16 cellular contexts compared by ENCODE assay signal in the genomic region with DNA sequence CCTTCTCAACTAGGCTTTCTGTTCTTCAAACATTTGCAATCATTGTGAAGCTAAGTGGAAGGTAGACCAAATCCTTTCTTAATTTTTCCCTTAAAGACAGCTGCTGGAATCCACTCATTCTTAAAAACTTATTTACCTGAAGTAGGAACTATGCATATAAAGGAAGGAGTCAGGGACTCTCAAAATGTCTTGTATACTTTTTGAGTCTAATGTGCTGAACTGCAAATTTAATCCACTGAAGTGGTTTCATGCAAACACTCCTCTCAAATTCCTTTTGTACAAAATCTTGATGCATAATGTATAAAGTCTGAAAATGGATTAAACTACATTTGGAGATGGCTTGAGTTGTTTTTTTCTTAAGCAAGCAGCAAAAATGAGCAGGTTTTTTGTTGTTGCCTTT.
"Had no signal": no experiment of that assay in that cellular context is flagged by ENCODE, and none has a peak within 500 bp of the region (broad histone marks: within the 10 kb centered on the region; RNA-seq: fewer than 3 reads in every experiment).

No MANE protein-coding gene starts in this region.

- DNase-seq: activated effector memory CD4-positive, alpha-beta T cell treated with anti-CD3 and anti-CD28 coated beads, Interleukin-2, amount 50 U/mL, for 16 hours; activated T-cell treated with anti-CD3 and anti-CD28 coated beads, Interleukin-2, amount 50 U/mL, for 48 hours; amniotic stem cell; naive B cell; pancreas; retina; stimulated activated CD4-positive, alpha-beta T cell treated with anti-CD3 and anti-CD28 coated beads, Interleukin-15, amount 100 ng/mL, for 24 hours; stimulated activated CD4-positive, alpha-beta T cell treated with anti-CD3 and anti-CD28 coated beads, Interleukin-4, amount 100 ng/mL, for 1 hour; stimulated activated naive CD4-positive, alpha-beta T cell; upper lobe of left lung had no signal

- H3K27ac Mint-ChIP-seq: activated naive CD4-positive, alpha-beta T cell treated with anti-CD3 and anti-CD28 coated beads, Interleukin-2, amount 50 U/mL, for 24 hours; naive B cell; neural progenitor cell; T-helper 1 cell treated with Interleukin-12 subunit alpha and Interleukin-12 subunit beta and Interleukin-4 antibody, amounts not matched to agents 30 μg/mL and 1 μg/mL, for 36 hours had no signal

- H3K36me3 Mint-ChIP-seq: activated CD4-positive, alpha-beta memory T cell treated with anti-CD3 and anti-CD28 coated beads for 36 hours; activated naive CD4-positive, alpha-beta T cell treated with anti-CD3 and anti-CD28 coated beads, Interleukin-2, amount 50 U/mL, for 24 hours; naive B cell; neural progenitor cell had no signal

- H3K9ac ChIP-seq: neural progenitor cell had no signal

- H3K9me3 Mint-ChIP-seq: activated CD4-positive, alpha-beta memory T cell treated with anti-CD3 and anti-CD28 coated beads for 36 hours; activated naive CD4-positive, alpha-beta T cell treated with anti-CD3 and anti-CD28 coated beads, Interleukin-2, amount 50 U/mL, for 24 hours; naive B cell; neural progenitor cell had no signal

- H3K4me1 Mint-ChIP-seq: naive B cell, neural progenitor cell had no signal

- H3K4me3 Mint-ChIP-seq: activated CD4-positive, alpha-beta memory T cell treated with anti-CD3 and anti-CD28 coated beads for 36 hours; activated CD4-positive, alpha-beta T cell treated with anti-CD3 and anti-CD28 coated beads for 36 hours; activated naive CD4-positive, alpha-beta T cell treated with anti-CD3 and anti-CD28 coated beads, Interleukin-2, amount 50 U/mL, for 24 hours; naive B cell; neural progenitor cell; T-helper 1 cell treated with Interleukin-12 subunit alpha and Interleukin-12 subunit beta and Interleukin-4 antibody, amounts not matched to agents 30 μg/mL and 1 μg/mL, for 36 hours had no signal

- H3K4me3 ChIP-seq: neural progenitor cell, pancreas, suprapubic skin, upper lobe of left lung had no signal

- H3K27me3 ChIP-seq: neural progenitor cell, pancreas, suprapubic skin, upper lobe of left lung had no signal

- H2AFZ ChIP-seq: neural progenitor cell had no signal

- H3K27ac ChIP-seq: neural progenitor cell, pancreas, suprapubic skin had no signal

- H3K36me3 ChIP-seq: neural progenitor cell, pancreas, suprapubic skin, upper lobe of left lung had no signal

- H3K4me1 ChIP-seq: neural progenitor cell, pancreas had no signal

- H3K27me3 Mint-ChIP-seq: activated CD4-positive, alpha-beta T cell treated with anti-CD3 and anti-CD28 coated beads for 36 hours had no signal

- H3K9me3 ChIP-seq: pancreas, suprapubic skin, upper lobe of left lung had no signal

- ATAC-seq: pancreas had no signal

- H3K4me2 ChIP-seq: neural progenitor cell had no signal
